8 cellular contexts compared by ENCODE assay signal in genomic region chr12:24960222-24960855, GRCh38. TPM values are rescaled to one million over a fixed set of nuclear protein-coding genes. Genes with fewer than 3 reads are reported as not detected.
DNase-seq lines count a peak whose midpoint lies in the region; ATAC-seq and TF ChIP-seq lines count a peak whose summit lies in the region.

No MANE protein-coding gene starts in this region.

- no peak for TF ChIP-seq EP300 in suprapubic skin (IDR thresholded peaks at IDR 0.05)

- H3K27ac ChIP-seq in osteoblast (ENCODE audit: low read depth, low read length), result no peak overlapping the region
- H3K27ac ChIP-seq in suprapubic skin, result no peak overlapping the region

- no peaks in the 10 kb centered on the region for H3K79me2 ChIP-seq in osteoblast (ENCODE audit: insufficient read depth, low read length)

- H3K4me3 Mint-ChIP-seq in endothelial cell (ENCODE audit: unreplicated experiment), result no peak overlapping the region

- no peaks in the 10 kb centered on the region for H3K9me3 Mint-ChIP-seq in endothelial cell (ENCODE audit: unreplicated experiment)

- H3K27ac Mint-ChIP-seq in endothelial cell (ENCODE audit: unreplicated experiment), result no peak overlapping the region

- H3K9me3 ChIP-seq in osteoblast (ENCODE audit: low read depth, low read length), result no peaks in the 10 kb centered on the region
- no peaks in the 10 kb centered on the region for H3K9me3 ChIP-seq in suprapubic skin

- H2AFZ ChIP-seq in osteoblast (ENCODE audit: low read length), result no peak overlapping the region

- no peak for TF ChIP-seq POLR2A in suprapubic skin (IDR thresholded peaks at IDR 0.05)

- H3K27me3 ChIP-seq in osteoblast (ENCODE audit: insufficient read depth, low read length), result no peaks in the 10 kb centered on the region
- H3K27me3 ChIP-seq in suprapubic skin, result no peaks in the 10 kb centered on the region

- H4K20me1 ChIP-seq in osteoblast (ENCODE audit: insufficient read depth, low read length), result no peaks in the 10 kb centered on the region

- H3K4me1 ChIP-seq in osteoblast (ENCODE audit: insufficient read depth, low read length) (no peaks in the 10 kb centered on the region), suprapubic skin (no peaks in the 10 kb centered on the region)

- ATAC-seq in GM19397 (IDR thresholded peaks at IDR 0.05; ENCODE audit: unreplicated experiment), result peak; percentile 67
- ATAC-seq in HG03521 (IDR thresholded peaks at IDR 0.05; ENCODE audit: unreplicated experiment), result peak; percentile 73
- ATAC-seq in SK-N-SH treated with all-trans-retinoic acid at 6 μM for 48 hours, result peak; percentile 98

- WGBS in suprapubic skin, result 29% methylated on average over 2 of the region's 2 CpGs

- peaks cover 5% of the 10 kb centered on the region for H3K27me3 Mint-ChIP-seq in endothelial cell (ENCODE audit: unreplicated experiment)

- H3K4me1 Mint-ChIP-seq in endothelial cell (ENCODE audit: unreplicated experiment), result no peaks in the 10 kb centered on the region

- DNase-seq in Daoy (ENCODE audit: low read depth) (peak; percentile 71), endothelial cell (ENCODE audit: low spot score) (peak; percentile 61), osteoblast (ENCODE audit: insufficient read length, low spot score, missing footprints) (peak; percentile 75), NCI-H2107 (lab: John Stamatoyannopoulos, UW) (no peak), suprapubic skin (ENCODE audit: low spot score in 2 of 2) (no peak)

- TF ChIP-seq CTCF in endothelial cell (IDR thresholded peaks at IDR 0.05; ENCODE audit: unreplicated experiment) (peak; percentile 40), osteoblast (IDR thresholded peaks at IDR 0.05; ENCODE audit: extremely low read depth, low read depth, low read length) (peak; percentile 88), suprapubic skin (IDR thresholded peaks at IDR 0.05) (no peak)

- H3K36me3 ChIP-seq in osteoblast (ENCODE audit: insufficient read depth, low read length), result no peaks in the 10 kb centered on the region
- no peaks in the 10 kb centered on the region for H3K36me3 ChIP-seq in suprapubic skin

- H3K36me3 Mint-ChIP-seq in endothelial cell (ENCODE audit: low read depth, unreplicated experiment), result peaks cover 3% of the 10 kb centered on the region

- H3K4me2 ChIP-seq in osteoblast (ENCODE audit: insufficient read depth, low read length), result no peak overlapping the region

- H3K4me3 ChIP-seq in osteoblast (ENCODE audit: insufficient read depth, low read length) (no peak overlapping the region), suprapubic skin (no peak overlapping the region)

TF ChIP-seq in SK-N-SH treated with all-trans-retinoic acid at 6 μM for 48 hours, 23 proteins besides CTCF, POLR2A, EP300 and RAD21:
- TF ChIP-seq TOX (CRISPR knock-in tag; IDR thresholded peaks at IDR 0.05; ENCODE audit: borderline replicate concordance), result no peak
- TF ChIP-seq TCF4 (CRISPR knock-in tag; IDR thresholded peaks at IDR 0.05; ENCODE audit: borderline replicate concordance), result no peak
- no peak for TF ChIP-seq PATZ1 (CRISPR knock-in tag; IDR thresholded peaks at IDR 0.05; ENCODE audit: borderline replicate concordance)
- no peak for TF ChIP-seq ZC3H10 (CRISPR knock-in tag; IDR thresholded peaks at IDR 0.05)
- TF ChIP-seq RARB (CRISPR knock-in tag; IDR thresholded peaks at IDR 0.05), result no peak
- no peak for TF ChIP-seq ZFP30 (CRISPR knock-in tag; IDR thresholded peaks at IDR 0.05)
- no peak for TF ChIP-seq ESRRG (CRISPR knock-in tag; IDR thresholded peaks at IDR 0.05)
- TF ChIP-seq, protein P1, sequence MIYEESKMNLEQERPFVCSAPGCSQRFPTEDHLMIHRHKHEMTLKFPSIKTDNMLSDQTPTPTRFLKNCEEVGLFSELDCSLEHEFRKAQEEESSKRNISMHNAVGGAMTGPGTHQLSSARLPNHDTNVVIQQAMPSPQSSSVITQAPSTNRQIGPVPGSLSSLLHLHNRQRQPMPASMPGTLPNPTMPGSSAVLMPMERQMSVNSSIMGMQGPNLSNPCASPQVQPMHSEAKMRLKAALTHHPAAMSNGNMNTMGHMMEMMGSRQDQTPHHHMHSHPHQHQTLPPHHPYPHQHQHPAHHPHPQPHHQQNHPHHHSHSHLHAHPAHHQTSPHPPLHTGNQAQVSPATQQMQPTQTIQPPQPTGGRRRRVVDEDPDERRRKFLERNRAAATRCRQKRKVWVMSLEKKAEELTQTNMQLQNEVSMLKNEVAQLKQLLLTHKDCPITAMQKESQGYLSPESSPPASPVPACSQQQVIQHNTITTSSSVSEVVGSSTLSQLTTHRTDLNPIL (CRISPR knock-in tag; IDR thresholded peaks at IDR 0.05; ENCODE audit: low read depth), result no peak

RNA-seq across cellular contexts. Expression of gene BCAT1, which starts 11.4 kb away (rescaled TPM):
- total RNA-seq in Daoy (2014; rRNA removed; shearing (Covaris generic)), result 101 and 104 TPM in 2 replicates
- total RNA-seq in endothelial cell (ENCODE audit: unreplicated experiment), result 110 TPM
- 239 and 273 TPM in 2 replicates for total RNA-seq in osteoblast
- 1 to 10 TPM in 2 of 4 donors, under 1 TPM in 2; 0.68 to 2.9 (median 1.5) TPM for total RNA-seq in suprapubic skin

Comparison
In these comparisons a context has a peak if more than half of its experiments do, and no peak if none do; other contexts are left out.
1. DNase-seq: peak in Daoy (single experiment), endothelial cell (single experiment) and osteoblast (single experiment); none in NCI-H2107 (single experiment) and suprapubic skin (0 of 2).
2. CTCF ChIP-seq: peak in endothelial cell (single experiment) and osteoblast (single experiment); none in suprapubic skin (0 of 2).
3. RNA of gene BCAT1, which starts 11.4 kb away (total RNA-seq): 239 to 273 TPM in osteoblast, 110 TPM in endothelial cell (single experiment) and 101 to 104 TPM in Daoy; 0.68 to 2.9 TPM in suprapubic skin; every median in the first group is over 10 times any median in the second.
4. Peak in every context shown above with its lines, with median percentiles within 50 percentile points of each other: ATAC-seq.